Comparison of ENCODE assay signal across 24 cellular contexts in genomic region chr17:57140321-57140720, GRCh38.
"Had no signal": no experiment of that assay in that cellular context is flagged by ENCODE, and none has a peak within 500 bp of the region (broad histone marks: within the 10 kb centered on the region; RNA-seq: fewer than 3 reads in every experiment).

No MANE protein-coding gene starts in this region.

- H3K4me1 ChIP-seq: Peyer's patch, SJSA1 had no signal

- H3K4me1 Mint-ChIP-seq: IgD-negative memory B cell had no signal

- H3K27ac ChIP-seq: KMS-11, PC-9, Peyer's patch, SJSA1, SK-N-MC had no signal

- H3K4me3 ChIP-seq: K562, PC-9, Peyer's patch, SJSA1, SK-N-MC had no signal

- H3K9me3 ChIP-seq: Peyer's patch, SJSA1 had no signal

- H3K27ac Mint-ChIP-seq: IgD-negative memory B cell had no signal

- ATAC-seq: K562, Right ventricle myocardium inferior had no signal

- H3K9ac ChIP-seq: KMS-11 had no signal

- H3K27me3 ChIP-seq: Peyer's patch had no signal

- H3K4me2 ChIP-seq: KMS-11, PC-9 had no signal

- DNase-seq: Kasumi-1; MV-4-11; NCI-H1048; NCI-H1105; NCI-H1436 treated with DMSO at 0.1 percent for 48 hours; NCI-H1694; NCI-H1930; NCI-H2081; NCI-H2107; NCI-H2227 treated with DMSO at 0.1 percent for 48 hours; NCI-H524; NCI-H526 treated with DMSO at 0.1 percent for 48 hours; NCI-H748 treated with DMSO at 0.1 percent for 48 hours; NK-92 treated with Interleukin-12 subunit alpha and Interleukin-12 subunit beta, amount 100 ng/mL, for 24 hours; OCI-M1; PC-9; Peyer's patch; SHP77 treated with DMSO at 0.1 percent for 48 hours had no signal

- H3K36me3 ChIP-seq: Peyer's patch, SJSA1 had no signal

- H2AFZ ChIP-seq: PC-9 had no signal

- H3K4me3 Mint-ChIP-seq: IgD-negative memory B cell had no signal
